In genomic region chrX:48626401-48627298, GRCh38 we compare ENCODE assay signal across 2 cellular contexts.
TF ChIP-seq lines count a peak whose summit lies in the region.

No MANE protein-coding gene starts in this region.

TF ChIP-seq in A549, 52 proteins besides CTCF, POLR2A, EP300 and RAD21:
- TF ChIP-seq, protein P1, sequence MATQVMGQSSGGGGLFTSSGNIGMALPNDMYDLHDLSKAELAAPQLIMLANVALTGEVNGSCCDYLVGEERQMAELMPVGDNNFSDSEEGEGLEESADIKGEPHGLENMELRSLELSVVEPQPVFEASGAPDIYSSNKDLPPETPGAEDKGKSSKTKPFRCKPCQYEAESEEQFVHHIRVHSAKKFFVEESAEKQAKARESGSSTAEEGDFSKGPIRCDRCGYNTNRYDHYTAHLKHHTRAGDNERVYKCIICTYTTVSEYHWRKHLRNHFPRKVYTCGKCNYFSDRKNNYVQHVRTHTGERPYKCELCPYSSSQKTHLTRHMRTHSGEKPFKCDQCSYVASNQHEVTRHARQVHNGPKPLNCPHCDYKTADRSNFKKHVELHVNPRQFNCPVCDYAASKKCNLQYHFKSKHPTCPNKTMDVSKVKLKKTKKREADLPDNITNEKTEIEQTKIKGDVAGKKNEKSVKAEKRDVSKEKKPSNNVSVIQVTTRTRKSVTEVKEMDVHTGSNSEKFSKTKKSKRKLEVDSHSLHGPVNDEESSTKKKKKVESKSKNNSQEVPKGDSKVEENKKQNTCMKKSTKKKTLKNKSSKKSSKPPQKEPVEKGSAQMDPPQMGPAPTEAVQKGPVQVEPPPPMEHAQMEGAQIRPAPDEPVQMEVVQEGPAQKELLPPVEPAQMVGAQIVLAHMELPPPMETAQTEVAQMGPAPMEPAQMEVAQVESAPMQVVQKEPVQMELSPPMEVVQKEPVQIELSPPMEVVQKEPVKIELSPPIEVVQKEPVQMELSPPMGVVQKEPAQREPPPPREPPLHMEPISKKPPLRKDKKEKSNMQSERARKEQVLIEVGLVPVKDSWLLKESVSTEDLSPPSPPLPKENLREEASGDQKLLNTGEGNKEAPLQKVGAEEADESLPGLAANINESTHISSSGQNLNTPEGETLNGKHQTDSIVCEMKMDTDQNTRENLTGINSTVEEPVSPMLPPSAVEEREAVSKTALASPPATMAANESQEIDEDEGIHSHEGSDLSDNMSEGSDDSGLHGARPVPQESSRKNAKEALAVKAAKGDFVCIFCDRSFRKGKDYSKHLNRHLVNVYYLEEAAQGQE (IDR thresholded peaks at IDR 0.05), result no peak
- TF ChIP-seq CBX8 (IDR thresholded peaks at IDR 0.05), result no peak
- TF ChIP-seq POLR2AphosphoS2 (conservative IDR thresholded peaks at IDR 0.05; ENCODE audit: low read length), result no peak
- no peak for TF ChIP-seq FOSL2 (IDR thresholded peaks at IDR 0.05)
- TF ChIP-seq FOSL2 (CRISPR knock-in tag; IDR thresholded peaks at IDR 0.05), result peak; percentile 31; the same call in 1 of the 2 replicates
TF ChIP-seq in A549: peak in this region for 1.

TF ChIP-seq in IMR-90, 13 proteins besides CTCF, POLR2A, EP300 and RAD21:
- no peak for TF ChIP-seq NFE2L2 (IDR thresholded peaks at IDR 0.05; ENCODE audit: low read depth, low read length)
- TF ChIP-seq MAZ (IDR thresholded peaks at IDR 0.05; ENCODE audit: borderline replicate concordance, low read depth, low read length), result no peak
- no peak for TF ChIP-seq MAFK (IDR thresholded peaks at IDR 0.05; ENCODE audit: low read depth, low read length)
- TF ChIP-seq CHD1 (IDR thresholded peaks at IDR 0.05; ENCODE audit: low read depth, low read length), result no peak
- no peak for TF ChIP-seq RFX5 (IDR thresholded peaks at IDR 0.05; ENCODE audit: low read depth, low read length)
- TF ChIP-seq BHLHE40 (IDR thresholded peaks at IDR 0.05; ENCODE audit: low read depth, low read length), result no peak
- TF ChIP-seq MXI1 (IDR thresholded peaks at IDR 0.05; ENCODE audit: borderline replicate concordance, low read depth, low read length), result no peak
- no peak for TF ChIP-seq FOS (IDR thresholded peaks at IDR 0.05; ENCODE audit: low read depth, low read length)
- TF ChIP-seq SMC3 (IDR thresholded peaks at IDR 0.05; ENCODE audit: low read depth, low read length), result no peak
- no peak for TF ChIP-seq CEBPB (IDR thresholded peaks at IDR 0.05; ENCODE audit: low read depth, low read length)
- no peak for TF ChIP-seq RCOR1 (IDR thresholded peaks at IDR 0.05; ENCODE audit: insufficient replicate concordance, low read length)
- TF ChIP-seq, protein P2, sequence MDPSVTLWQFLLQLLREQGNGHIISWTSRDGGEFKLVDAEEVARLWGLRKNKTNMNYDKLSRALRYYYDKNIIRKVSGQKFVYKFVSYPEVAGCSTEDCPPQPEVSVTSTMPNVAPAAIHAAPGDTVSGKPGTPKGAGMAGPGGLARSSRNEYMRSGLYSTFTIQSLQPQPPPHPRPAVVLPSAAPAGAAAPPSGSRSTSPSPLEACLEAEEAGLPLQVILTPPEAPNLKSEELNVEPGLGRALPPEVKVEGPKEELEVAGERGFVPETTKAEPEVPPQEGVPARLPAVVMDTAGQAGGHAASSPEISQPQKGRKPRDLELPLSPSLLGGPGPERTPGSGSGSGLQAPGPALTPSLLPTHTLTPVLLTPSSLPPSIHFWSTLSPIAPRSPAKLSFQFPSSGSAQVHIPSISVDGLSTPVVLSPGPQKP (IDR thresholded peaks at IDR 0.05; ENCODE audit: borderline replicate concordance, low read depth, low read length), result no peak
- TF ChIP-seq, protein P3, sequence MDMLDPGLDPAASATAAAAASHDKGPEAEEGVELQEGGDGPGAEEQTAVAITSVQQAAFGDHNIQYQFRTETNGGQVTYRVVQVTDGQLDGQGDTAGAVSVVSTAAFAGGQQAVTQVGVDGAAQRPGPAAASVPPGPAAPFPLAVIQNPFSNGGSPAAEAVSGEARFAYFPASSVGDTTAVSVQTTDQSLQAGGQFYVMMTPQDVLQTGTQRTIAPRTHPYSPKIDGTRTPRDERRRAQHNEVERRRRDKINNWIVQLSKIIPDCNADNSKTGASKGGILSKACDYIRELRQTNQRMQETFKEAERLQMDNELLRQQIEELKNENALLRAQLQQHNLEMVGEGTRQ (IDR thresholded peaks at IDR 0.05; ENCODE audit: low read depth, low read length), result no peak
